9 cellular contexts compared by ENCODE assay signal in genomic region chr6:29925341-29926080, GRCh38. TPM values are rescaled to one million over a fixed set of nuclear protein-coding genes. Genes with fewer than 3 reads are reported as not detected.
DNase-seq lines count a peak whose midpoint lies in the region; ATAC-seq, FAIRE-seq and TF ChIP-seq lines count a peak whose summit lies in the region.
"Had no signal": no experiment of that assay in that cellular context is flagged by ENCODE, and none has a peak within 500 bp of the region (broad histone marks: within the 10 kb centered on the region; RNA-seq: fewer than 3 reads in every experiment).

No MANE protein-coding gene starts in this region.

- no peaks in the 10 kb centered on the region for H3K36me3 ChIP-seq in bronchial epithelial cell (ENCODE audit: control insufficient read depth, insufficient read depth, low read length)

- intact Hi-C loops in dorsolateral prefrontal cortex (cut with DNase I), result no loop called here

- H3K27ac Mint-ChIP-seq in IgD-negative memory B cell, result peak overlapping the region; percentile 95 to 97 (median 96)

- no peaks in the 10 kb centered on the region for H3K9me3 Mint-ChIP-seq in IgD-negative memory B cell

- H3K4me3 ChIP-seq in bronchial epithelial cell (ENCODE audit: low read depth, low read length), result peak overlapping the region; percentile 42
- peak overlapping the region; percentile 68 for H3K4me3 ChIP-seq in mononuclear cell (ENCODE audit: low read length)
- peak overlapping the region in 24 of 59 donors; percentile 55 to 78 (median 68) for H3K4me3 ChIP-seq in dorsolateral prefrontal cortex

- no peaks in the 10 kb centered on the region for H3K27me3 Mint-ChIP-seq in IgD-negative memory B cell

- H3K36me3 Mint-ChIP-seq in IgD-negative memory B cell, result no peaks in the 10 kb centered on the region

- DNase-seq in CD1c-positive myeloid dendritic cell (ENCODE audit: extremely low spot score) (peak; percentile 31), bronchial epithelial cell (ENCODE audit: low read depth) (peak; percentile 71), dorsolateral prefrontal cortex (no peak), NCI-H1105 (lab: John Stamatoyannopoulos, UW) (no peak)
- DNase-seq: NCI-H69 had no signal

- no peak for FAIRE-seq in bronchial epithelial cell (lab: Jason Lieb, UNC)

- H3K4me3 Mint-ChIP-seq in IgD-negative memory B cell, result peak overlapping the region; percentile 85 to 97 (median 90)

- peak overlapping the region in 22 of 59 donors; percentile 13 to 92 (median 80) for H3K27ac ChIP-seq in dorsolateral prefrontal cortex

- ATAC-seq in HG02642 (IDR thresholded peaks at IDR 0.05; ENCODE audit: poor library complexity, unreplicated experiment), result no peak
- no peak for ATAC-seq in GM18858 (IDR thresholded peaks at IDR 0.05; ENCODE audit: unreplicated experiment)

- H3K4me1 Mint-ChIP-seq in IgD-negative memory B cell, result peaks cover 3 to 7% (median 5%) of the 10 kb centered on the region in 3 donors

- H3K9me3 ChIP-seq in mononuclear cell (ENCODE audit: low read depth, low read length), result no peaks in the 10 kb centered on the region

- H3K27me3 ChIP-seq in bronchial epithelial cell (ENCODE audit: control insufficient read depth, insufficient read depth, low read length) (no peaks in the 10 kb centered on the region), mononuclear cell (ENCODE audit: insufficient read depth, low read length) (no peaks in the 10 kb centered on the region), dorsolateral prefrontal cortex (no peaks in the 10 kb centered on the region)

- peak; percentile 16 for TF ChIP-seq CTCF in bronchial epithelial cell (IDR thresholded peaks at IDR 0.05; ENCODE audit: insufficient read depth, low read length, severe bottlenecking)
- no peak for TF ChIP-seq CTCF in dorsolateral prefrontal cortex (IDR thresholded peaks at IDR 0.05 in 54 of 56, conservative IDR thresholded peaks at IDR 0.05 in 2 of 56; ENCODE audit: low read depth in 1 of 56, partially characterized antibody in 56 of 56)

- peaks cover 19% of the 10 kb centered on the region for H3K4me1 ChIP-seq in mononuclear cell (ENCODE audit: insufficient read depth, low read length)

RNA-seq across cellular contexts. Expression of gene HLA-A, which starts 16.8 kb away (rescaled TPM):
- 2,521 TPM for polyA plus RNA-seq in IgD-negative memory B cell
- total RNA-seq in bronchial epithelial cell, result 268 and 707 TPM in 2 replicates
- total RNA-seq in mononuclear cell, result 1,869 TPM
- 100 to 1,000 TPM in 84 of 120 experiments, 10 to 100 TPM in 36; 40.9 to 370 (median 124) TPM for total RNA-seq in dorsolateral prefrontal cortex

Comparison
In these comparisons a context has a peak if more than half of its experiments do, and no peak if none do; other contexts are left out.
1. DNase-seq: peak in CD1c-positive myeloid dendritic cell (single experiment) and bronchial epithelial cell (single experiment); none in dorsolateral prefrontal cortex (0 of 10) and NCI-H1105 (single experiment).